In the genomic region with DNA sequence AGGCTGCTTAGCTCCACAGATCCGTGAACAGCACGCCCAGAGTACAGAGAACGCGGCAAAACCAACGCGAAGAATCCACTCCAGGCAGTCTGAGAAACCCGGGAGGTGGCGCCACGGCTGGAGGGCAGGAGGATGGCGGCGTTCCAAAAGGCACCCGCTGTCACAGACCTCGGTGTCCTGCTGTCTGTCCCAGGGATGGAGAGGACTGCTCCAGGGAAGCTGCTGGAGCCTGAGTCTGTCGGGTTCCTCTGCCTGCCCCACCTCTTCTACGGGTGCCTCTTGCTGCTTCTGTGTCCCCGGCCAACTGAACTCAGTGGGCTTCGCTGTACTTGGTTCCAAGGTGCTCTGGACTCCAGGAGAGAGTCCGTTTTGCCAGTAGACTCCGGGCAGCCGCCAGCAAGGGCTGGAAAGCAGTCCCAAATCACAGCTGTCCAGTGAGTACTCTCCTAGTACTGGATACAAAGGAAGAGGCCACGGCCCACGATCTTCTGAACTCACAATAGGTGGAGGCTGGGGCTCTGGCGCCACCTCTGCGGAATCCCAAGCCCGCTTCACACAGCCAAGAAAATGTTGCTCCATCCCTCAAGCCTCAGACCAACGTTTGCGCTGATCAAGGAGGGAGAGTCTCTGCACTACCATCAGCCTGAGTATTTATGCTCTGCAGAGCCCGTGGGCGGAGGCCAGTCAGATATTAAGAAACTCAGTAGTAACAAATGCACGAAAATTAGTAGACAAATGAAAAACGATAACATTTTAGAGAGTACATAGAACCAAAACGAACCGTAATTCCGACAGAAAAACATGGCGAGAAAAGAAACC, we compare ENCODE assay signal across 8 cellular contexts. TPM values are rescaled to one million over a fixed set of nuclear protein-coding genes. Genes with fewer than 3 reads are reported as not detected.
A peak's percentile ranks its signal among the peaks of the same experiment; 100 is the strongest.
DNase-seq lines count a peak whose midpoint lies in the region; FAIRE-seq and TF ChIP-seq lines count a peak whose summit lies in the region.

No MANE protein-coding gene starts in this region.

- peak overlapping the region; percentile 58 to 86 for H3K4me3 ChIP-seq in stomach smooth muscle (ENCODE audit: low read length in 2 of 2)

- H3K27me3 ChIP-seq in stomach smooth muscle (ENCODE audit: control insufficient read depth in 1 of 2, insufficient read depth in 2 of 2, low read length in 2 of 2) = peaks cover 55 to 86% of the 10 kb centered on the region in 2 donors

- H3K9me3 Mint-ChIP-seq in HFFc6 = peaks cover 5% of the 10 kb centered on the region; the same call in 1 of the 2 replicates

- no peak for FAIRE-seq in D721Med (lab: Jason Lieb, UNC)

- peaks cover 1% of the 10 kb centered on the region for H3K27me3 Mint-ChIP-seq in HFFc6 (ENCODE audit: insufficient read depth)

- H3K27ac ChIP-seq in stomach smooth muscle (ENCODE audit: low read length) = peak overlapping the region; percentile 66

- peak overlapping the region; percentile 94 for H3K4me3 Mint-ChIP-seq in HFFc6

- no peaks in the 10 kb centered on the region for H3K36me3 ChIP-seq in stomach smooth muscle (ENCODE audit: control insufficient read depth in 2 of 2, insufficient read depth in 2 of 2, low read length in 2 of 2)

- DNase-seq in D721Med (ENCODE audit: insufficient read length, low spot score) = no peak
- DNase-seq in HFFc6 = peak; percentile 16
- DNase-seq in NCI-H446 (lab: John Stamatoyannopoulos, UW) = peak; percentile 66 to 81
- DNase-seq in activated CD4-positive, alpha-beta T cell treated with anti-CD3 and anti-CD28 coated beads, Interleukin-2, amount 50 U/mL, for 1 hour = peak; percentile 71
- DNase-seq in effector CD8-positive, alpha-beta T cell (lab: John Stamatoyannopoulos, UW) = peak; percentile 45
- peak; percentile 58 for DNase-seq in mucosa of gallbladder (ENCODE audit: low spot score)
- no peak for DNase-seq in 8988T

- TF ChIP-seq CTCF in D721Med (IDR thresholded peaks at IDR 0.05; ENCODE audit: insufficient read depth, missing control alignments) (peak; percentile 29), HFFc6 (IDR thresholded peaks at IDR 0.05) (no peak)

- H3K4me1 ChIP-seq in stomach smooth muscle (ENCODE audit: control insufficient read depth, insufficient read depth, low read length) = peaks cover 39% of the 10 kb centered on the region

- H3K9ac ChIP-seq in stomach smooth muscle (ENCODE audit: low read length in 2 of 2) = peak overlapping the region; percentile 4 to 29

- H3K27ac Mint-ChIP-seq in HFFc6 = peak overlapping the region; percentile 99

- H3K36me3 Mint-ChIP-seq in HFFc6 (ENCODE audit: low read depth) = peaks cover 39% of the 10 kb centered on the region

- peaks cover 66% of the 10 kb centered on the region for H3K4me1 Mint-ChIP-seq in HFFc6 (ENCODE audit: low read depth)

- peaks cover 0 to 6% of the 10 kb centered on the region in 2 donors for H3K9me3 ChIP-seq in stomach smooth muscle (ENCODE audit: control insufficient read depth in 2 of 2, low read length in 2 of 2)

RNA-seq across cellular contexts. Expression of a gene that starts 0.4 kb away (rescaled TPM):
- 1 to 10 TPM in 3 of 6 experiments, under 1 TPM in 3; 0.85 to 1.5 (median 1.1) TPM for total RNA-seq in HFFc6 (2021; fragmentation: NEBNext Ultra II Directional; extraction: Animal tissue kit (Norgen Biotek cat#: 25700))
- total RNA-seq in mucosa of gallbladder = 2.8 TPM

Comparison
In these comparisons a context has a peak if more than half of its experiments do, and no peak if none do; other contexts are left out.
1. DNase-seq: peak in HFFc6 (single experiment), NCI-H446 (2 of 2), activated CD4-positive, alpha-beta T cell treated with anti-CD3 and anti-CD28 coated beads, Interleukin-2, amount 50 U/mL, for 1 hour (single experiment), effector CD8-positive, alpha-beta T cell (single experiment) and mucosa of gallbladder (single experiment); none in D721Med (single experiment) and 8988T (single experiment).